In genomic region chr12:109439181-109439580, GRCh38 we compare ENCODE assay signal across 30 cellular contexts.
"Had no signal": no experiment of that assay in that cellular context is flagged by ENCODE, and none has a peak within 500 bp of the region (broad histone marks: within the 10 kb centered on the region; RNA-seq: fewer than 3 reads in every experiment).

No MANE protein-coding gene starts in this region.

- H3K79me2 ChIP-seq: hepatocyte had no signal

- H3K36me3 ChIP-seq: colonic mucosa, left lung, ovary, right lobe of liver had no signal

- H3K4me3 ChIP-seq: colonic mucosa, esophagus muscularis mucosa, gastroesophageal sphincter, heart left ventricle, hepatocyte, left lung, mucosa of descending colon, ovary, right lobe of liver, smooth muscle cell, stomach, testis, tibial nerve, upper lobe of left lung had no signal

- H3K27me3 ChIP-seq: colonic mucosa, esophagus muscularis mucosa, gastroesophageal sphincter, heart left ventricle, hepatocyte, left lung, ovary, right lobe of liver, stomach, testis, tibial nerve, upper lobe of left lung had no signal

- H3K27ac Mint-ChIP-seq: dendritic cell treated with granulocyte-macrophage colony-stimulating factor and Interleukin-4, amounts not matched to agents 40 ng/mL and 50 ng/mL, for 4 days; mesothelial cell of epicardium; naive thymus-derived CD4-positive, alpha-beta T cell; nephron had no signal

- H3K27ac ChIP-seq: colonic mucosa, esophagus muscularis mucosa, gastroesophageal sphincter, heart left ventricle, hepatocyte, left lung, ovary, right lobe of liver, stomach, testis, tibial nerve, upper lobe of left lung had no signal

- ATAC-seq: gastroesophageal sphincter; heart left ventricle; left cardiac atrium; left lung; mucosa of descending colon; naive thymus-derived CD4-positive, alpha-beta T cell; right lobe of liver had no signal

- H3K4me3 Mint-ChIP-seq: central memory CD8-positive, alpha-beta T cell; dendritic cell treated with granulocyte-macrophage colony-stimulating factor and Interleukin-4, amounts not matched to agents 40 ng/mL and 50 ng/mL, for 4 days; mesothelial cell of epicardium; naive thymus-derived CD4-positive, alpha-beta T cell; nephron had no signal

- H3K4me2 ChIP-seq: hepatocyte, smooth muscle cell had no signal

- H2AFZ ChIP-seq: hepatocyte had no signal

- DNase-seq: colonic mucosa; effector memory CD4-positive, alpha-beta T cell; foreskin fibroblast; heart left ventricle; left cardiac atrium; left lung; mesenchymal stem cell; mucosa of descending colon; naive thymus-derived CD4-positive, alpha-beta T cell; nucleus accumbens; ovary; right lobe of liver; stimulated activated CD4-positive, alpha-beta T cell treated with anti-CD3 and anti-CD28 coated beads, Interleukin-12 subunit alpha, Interleukin-12 subunit beta, amount 100 ng/mL, for 4 hours; stimulated activated CD4-positive, alpha-beta T cell treated with anti-CD3 and anti-CD28 coated beads, Interleukin-1b, Interleukin-23, amount 100 ng/mL, for 48 hours; stimulated activated CD4-positive, alpha-beta T cell treated with anti-CD3 and anti-CD28 coated beads, Interleukin-4, amount 100 ng/mL, for 1 hour; stimulated activated CD8-positive, alpha-beta memory T cell treated with anti-CD3 and anti-CD28 coated beads, Interleukin-4, amount 100 ng/mL, for 48 hours; stimulated activated naive CD4-positive, alpha-beta T cell treated with Interleukin-2 at 50 U/mL for 16 hours; stomach; substantia nigra; testis; upper lobe of left lung had no signal

- H3K27me3 Mint-ChIP-seq: central memory CD8-positive, alpha-beta T cell; dendritic cell treated with granulocyte-macrophage colony-stimulating factor and Interleukin-4, amounts not matched to agents 40 ng/mL and 50 ng/mL, for 4 days; naive thymus-derived CD4-positive, alpha-beta T cell had no signal

- H3K36me3 Mint-ChIP-seq: mesothelial cell of epicardium had no signal

- H3K9me3 ChIP-seq: colonic mucosa, esophagus muscularis mucosa, gastroesophageal sphincter, heart left ventricle, left lung, mucosa of descending colon, ovary, right lobe of liver, stomach, testis, tibial nerve, upper lobe of left lung had no signal

- H3K9me3 Mint-ChIP-seq: central memory CD8-positive, alpha-beta T cell; dendritic cell treated with granulocyte-macrophage colony-stimulating factor and Interleukin-4, amounts not matched to agents 40 ng/mL and 50 ng/mL, for 4 days; mesothelial cell of epicardium; naive thymus-derived CD4-positive, alpha-beta T cell; nephron had no signal

- H3K4me1 ChIP-seq: colonic mucosa, esophagus muscularis mucosa, gastroesophageal sphincter, right lobe of liver, stomach, testis had no signal

- H3K4me1 Mint-ChIP-seq: central memory CD8-positive, alpha-beta T cell had no signal
